Comparison of ENCODE assay signal across 9 cellular contexts in the genomic region with DNA sequence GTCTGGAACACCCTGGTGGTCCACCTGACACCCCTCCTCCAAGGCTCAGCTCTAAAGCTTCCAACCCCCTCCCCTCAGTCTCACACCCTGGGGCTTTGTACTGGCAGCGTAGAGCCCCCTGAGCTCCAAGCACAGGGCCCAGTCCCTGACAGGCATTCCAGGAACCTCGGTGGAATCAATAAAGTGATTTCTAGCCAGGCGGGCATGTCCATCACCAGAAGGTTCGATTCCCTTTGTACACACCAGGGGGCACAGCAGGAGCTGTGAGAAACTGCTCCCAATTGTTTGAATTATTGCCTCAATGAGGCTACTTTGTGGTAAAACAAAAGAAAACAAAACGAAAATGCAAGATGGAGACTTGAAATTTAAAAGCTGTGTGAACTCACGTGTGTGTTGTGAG. TPM values are rescaled to one million over a fixed set of nuclear protein-coding genes. Genes with fewer than 3 reads are reported as not detected.
DNase-seq lines count a peak whose midpoint lies in the region; ATAC-seq and TF ChIP-seq lines count a peak whose summit lies in the region.
"Had no signal": no experiment of that assay in that cellular context is flagged by ENCODE, and none has a peak within 500 bp of the region (broad histone marks: within the 10 kb centered on the region; RNA-seq: fewer than 3 reads in every experiment).

No MANE protein-coding gene starts in this region.

- DNase-seq in DMS53 treated with DMSO at 0.1 percent for 48 hours (lab: John Stamatoyannopoulos, UW; ENCODE audit: unreplicated experiment) = peak; percentile 19
- DNase-seq in Jurkat, Clone E6-1 (ENCODE audit: low read depth, low spot score) = peak; percentile 64
- DNase-seq in activated CD4-positive, alpha-beta memory T cell treated with anti-CD3 and anti-CD28 coated beads for 36 hours = peak; percentile 63
- DNase-seq in erythroblast (lab: John Stamatoyannopoulos, UW) = peak; percentile 13 to 29
- DNase-seq in retina = peak; percentile 42

- POLR2A ChIA-PET in activated CD4-positive, alpha-beta memory T cell treated with anti-CD3 and anti-CD28 coated beads for 36 hours (lab: Charles Lee) = no interaction called here

- CTCF ChIA-PET in activated CD4-positive, alpha-beta memory T cell treated with anti-CD3 and anti-CD28 coated beads for 36 hours (lab: Charles Lee) = interaction anchor here (0.6 to 8.3 kb wide), 31 partner anchors 11 to 511 kb away, joined by 3 to 101 read pairs (median 5); a partner anchor contains a TSS

- H3K4me3 Mint-ChIP-seq in activated CD4-positive, alpha-beta memory T cell treated with anti-CD3 and anti-CD28 coated beads for 36 hours = no peak overlapping the region
- H3K4me3 Mint-ChIP-seq: stimulated activated naive CD8-positive, alpha-beta T cell treated with anti-CD3 and anti-CD28 coated beads, Interleukin-15, Interleukin-2, amounts not matched to agents 100 ng/mL and 50 ng/mL, for 24 hours had no signal

- intact Hi-C loops in activated CD4-positive, alpha-beta memory T cell treated with anti-CD3 and anti-CD28 coated beads for 36 hours (cut with micrococcal nuclease) = loop anchor here (1.0 kb wide), 1 partner anchor 114 kb away; no protein-coding TSS in a partner anchor

- no peak for TF ChIP-seq POLR2A in erythroblast (IDR thresholded peaks at IDR 0.05; ENCODE audit: low read length)

- H3K27ac Mint-ChIP-seq in activated CD4-positive, alpha-beta memory T cell treated with anti-CD3 and anti-CD28 coated beads for 36 hours = no peak overlapping the region
- H3K27ac Mint-ChIP-seq: stimulated activated naive CD8-positive, alpha-beta T cell treated with anti-CD3 and anti-CD28 coated beads, Interleukin-15, Interleukin-2, amounts not matched to agents 100 ng/mL and 50 ng/mL, for 24 hours had no signal

- no peaks in the 10 kb centered on the region for H3K36me3 Mint-ChIP-seq in activated CD4-positive, alpha-beta memory T cell treated with anti-CD3 and anti-CD28 coated beads for 36 hours

- no peaks in the 10 kb centered on the region for H3K9me3 Mint-ChIP-seq in activated CD4-positive, alpha-beta memory T cell treated with anti-CD3 and anti-CD28 coated beads for 36 hours
- H3K9me3 Mint-ChIP-seq: stimulated activated naive CD8-positive, alpha-beta T cell treated with anti-CD3 and anti-CD28 coated beads, Interleukin-15, Interleukin-2, amounts not matched to agents 100 ng/mL and 50 ng/mL, for 24 hours had no signal

- ATAC-seq in GM21367 (IDR thresholded peaks at IDR 0.05; ENCODE audit: unreplicated experiment) (no peak), GM19463 (IDR thresholded peaks at IDR 0.05; ENCODE audit: unreplicated experiment) (no peak), HG03097 (IDR thresholded peaks at IDR 0.05; ENCODE audit: low FRiP score, unreplicated experiment) (no peak)

- peaks cover 16% of the 10 kb centered on the region for H3K4me1 Mint-ChIP-seq in activated CD4-positive, alpha-beta memory T cell treated with anti-CD3 and anti-CD28 coated beads for 36 hours (ENCODE audit: low read depth)

- no peak overlapping the region for H3K4me3 ChIP-seq in Jurkat, Clone E6-1 (ENCODE audit: low read length)

- no peaks in the 10 kb centered on the region for H3K27me3 Mint-ChIP-seq in activated CD4-positive, alpha-beta memory T cell treated with anti-CD3 and anti-CD28 coated beads for 36 hours
- H3K27me3 Mint-ChIP-seq: stimulated activated naive CD8-positive, alpha-beta T cell treated with anti-CD3 and anti-CD28 coated beads, Interleukin-15, Interleukin-2, amounts not matched to agents 100 ng/mL and 50 ng/mL, for 24 hours had no signal

RNA-seq across cellular contexts. Expression of a gene that starts 51.8 kb away (rescaled TPM):
- 1.3 TPM for polyA plus RNA-seq in Jurkat, Clone E6-1 (2012; ENCODE audit: insufficient read depth, insufficient read length)
- under 1 TPM; 0.07 to 0.12 TPM for total RNA-seq in activated CD4-positive, alpha-beta memory T cell treated with anti-CD3 and anti-CD28 coated beads for 36 hours
